In genomic region chr20:49278036-49278816, GRCh38 we compare ENCODE assay signal across 1 cellular context.
TF ChIP-seq lines count a peak whose summit lies in the region.

Gene ZNFX1, minus strand, starts transcription at chr20:49278057. Its CDS starts 2,218 bp downstream, at chr20:49275839.

TF ChIP-seq in HepG2, 621 proteins besides CTCF, POLR2A, EP300 and RAD21 (continued from another document and continues in another):
- TF ChIP-seq RERE (CRISPR knock-in tag; IDR thresholded peaks at IDR 0.05; ENCODE audit: low read depth) (no peak; the same call in 1 of the 2 replicates), MXI1 (IDR thresholded peaks at IDR 0.05; ENCODE audit: borderline replicate concordance, low read depth, low read length) (peak; percentile 96; the same call in 2 of the 3 replicates), DRAP1 (CRISPR knock-in tag; IDR thresholded peaks at IDR 0.05) (peak; percentile 100), ZNF788 (CRISPR knock-in tag; IDR thresholded peaks at IDR 0.05; ENCODE audit: borderline replicate concordance) (peak; percentile 95; the same call in 1 of the 2 replicates), ZNF282 (IDR thresholded peaks at IDR 0.05; ENCODE audit: partially characterized antibody) (no peak), ARID2 (CRISPR knock-in tag; IDR thresholded peaks at IDR 0.05; ENCODE audit: borderline replicate concordance) (peak; percentile 93), ZNF326 (CRISPR knock-in tag; IDR thresholded peaks at IDR 0.05; ENCODE audit: borderline replicate concordance) (0 out of 2 replicates have a peak, but pooled peaks have one; percentile 67), RFX5 (IDR thresholded peaks at IDR 0.05; ENCODE audit: low read depth, low read length) (peak; percentile 16; the same call in 1 of the 2 replicates), ZFP82 (CRISPR knock-in tag; IDR thresholded peaks at IDR 0.05; ENCODE audit: borderline replicate concordance) (peak; percentile 99), NFAT5 (CRISPR knock-in tag; IDR thresholded peaks at IDR 0.05) (peak; percentile 90), CHD2 (IDR thresholded peaks at IDR 0.05; ENCODE audit: low read depth, low read length) (peak; percentile 50; the same call in 1 of the 2 replicates), ZNF609 (CRISPR knock-in tag; IDR thresholded peaks at IDR 0.05; ENCODE audit: borderline replicate concordance) (peak; percentile 79), NR0B2 (CRISPR knock-in tag; IDR thresholded peaks at IDR 0.05) (peak; percentile 80), SRY (CRISPR knock-in tag; IDR thresholded peaks at IDR 0.05) (peak; percentile 92), TMF1 (CRISPR knock-in tag; IDR thresholded peaks at IDR 0.05; ENCODE audit: low read depth) (peak; percentile 89), HNF1B (CRISPR knock-in tag; IDR thresholded peaks at IDR 0.05) (peak; percentile 64; the same call in 1 of the 2 replicates), HES4 (CRISPR knock-in tag; IDR thresholded peaks at IDR 0.05; ENCODE audit: borderline replicate concordance) (peak; percentile 91), ZBTB49 (CRISPR knock-in tag; IDR thresholded peaks at IDR 0.05; ENCODE audit: borderline replicate concordance) (no peak), GATAD1 (CRISPR knock-in tag; IDR thresholded peaks at IDR 0.05) (peak; percentile 76), ZNF276 (CRISPR knock-in tag; IDR thresholded peaks at IDR 0.05; ENCODE audit: low read depth) (peak; percentile 90; the same call in 1 of the 2 replicates), MATR3 (CRISPR knock-in tag; IDR thresholded peaks at IDR 0.05) (no peak), ZBTB44 (CRISPR knock-in tag; IDR thresholded peaks at IDR 0.05) (peak; percentile 98), PHF8 (CRISPR knock-in tag; IDR thresholded peaks at IDR 0.05) (peak; percentile 95), ZFP36L2 (CRISPR knock-in tag; IDR thresholded peaks at IDR 0.05) (no peak; the same call in 1 of the 2 replicates), ZNF713 (CRISPR knock-in tag; IDR thresholded peaks at IDR 0.05) (peak; percentile 94), KLF6 (CRISPR knock-in tag; IDR thresholded peaks at IDR 0.05) (peak; percentile 100), ZNF33A (CRISPR knock-in tag; IDR thresholded peaks at IDR 0.05; ENCODE audit: borderline replicate concordance) (peak; percentile 84; the same call in 1 of the 2 replicates), GFI1 (CRISPR knock-in tag; IDR thresholded peaks at IDR 0.05; ENCODE audit: borderline replicate concordance) (peak; percentile 76; the same call in 1 of the 2 replicates)
